ENCODE assay signal across 21 cellular contexts in the genomic region with DNA sequence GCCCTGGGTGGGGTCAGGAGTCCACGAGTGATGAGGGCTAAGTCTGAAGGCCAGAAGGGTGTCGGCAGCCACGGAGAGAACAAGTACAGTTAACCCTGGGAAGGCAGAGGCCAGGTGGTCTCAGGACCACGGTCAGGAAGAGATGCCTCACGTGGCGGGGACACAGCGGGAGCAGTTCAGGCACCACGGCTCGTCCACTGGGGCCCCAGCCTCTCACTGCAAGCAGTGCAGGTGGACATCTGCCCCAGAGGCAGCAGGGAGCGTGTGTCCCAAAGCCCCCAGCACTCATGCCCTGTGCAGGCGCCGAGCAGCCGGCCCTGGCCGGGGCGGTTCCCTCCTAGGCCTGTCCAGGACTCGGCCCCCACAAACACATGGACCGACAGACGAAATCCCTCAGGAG.
"Had no signal": no experiment of that assay in that cellular context is flagged by ENCODE, and none has a peak within 500 bp of the region (broad histone marks: within the 10 kb centered on the region; RNA-seq: fewer than 3 reads in every experiment).

No MANE protein-coding gene starts in this region.

- H3K4me3 Mint-ChIP-seq: activated CD4-positive, alpha-beta T cell treated with anti-CD3 and anti-CD28 coated beads, Interleukin-2, amount 10 ng/mL, durations not matched to agents 24 days and 14 days; activated naive CD4-positive, alpha-beta T cell treated with anti-CD3 and anti-CD28 coated beads, Interleukin-2, amount 50 U/mL, for 24 hours; dendritic cell treated with granulocyte-macrophage colony-stimulating factor and Interleukin-4, amounts not matched to agents 40 ng/mL and 50 ng/mL, for 4 days had no signal

- H3K27ac ChIP-seq: adrenal gland, esophagus muscularis mucosa, gastroesophageal sphincter, stomach had no signal

- H3K36me3 ChIP-seq: adrenal gland had no signal

- ATAC-seq: gastroesophageal sphincter; heart left ventricle; left ventricle myocardium superior; naive thymus-derived CD8-positive, alpha-beta T cell had no signal

- H3K9me3 Mint-ChIP-seq: activated naive CD4-positive, alpha-beta T cell treated with anti-CD3 and anti-CD28 coated beads, Interleukin-2, amount 50 U/mL, for 24 hours; naive thymus-derived CD8-positive, alpha-beta T cell had no signal

- H3K27ac Mint-ChIP-seq: dendritic cell treated with granulocyte-macrophage colony-stimulating factor and Interleukin-4, amounts not matched to agents 40 ng/mL and 50 ng/mL, for 4 days had no signal

- H3K27me3 ChIP-seq: adrenal gland, esophagus muscularis mucosa, gastroesophageal sphincter, heart left ventricle, stomach, upper lobe of left lung had no signal

- H3K9me3 ChIP-seq: adrenal gland, esophagus muscularis mucosa, gastroesophageal sphincter, upper lobe of left lung had no signal

- H3K4me3 ChIP-seq: adrenal gland, esophagus muscularis mucosa, gastroesophageal sphincter, heart left ventricle, stomach, upper lobe of left lung had no signal

- DNase-seq: activated CD4-positive, alpha-beta T cell treated with anti-CD3 and anti-CD28 coated beads, Interleukin-2, amount 10 ng/mL, durations not matched to agents 24 days and 14 days; activated CD4-positive, CD25-positive, alpha-beta regulatory T cell; activated CD8-positive, alpha-beta memory T cell treated with anti-CD3 and anti-CD28 coated beads for 24 hours; adrenal gland; effector CD8-positive, alpha-beta T cell; left ventricle myocardium superior; mesenchymal stem cell; naive thymus-derived CD8-positive, alpha-beta T cell; nucleus accumbens; stimulated activated CD4-positive, alpha-beta T cell treated with anti-CD3 and anti-CD28 coated beads, Interleukin-2, amount 100 ng/mL, for 24 hours; stomach; SW 1271; T1000 had no signal

- FAIRE-seq: bronchial epithelial cell, endothelial cell of umbilical vein had no signal

- H3K27me3 Mint-ChIP-seq: activated CD4-positive, alpha-beta T cell treated with anti-CD3 and anti-CD28 coated beads, Interleukin-2, amount 10 ng/mL, durations not matched to agents 24 days and 14 days; activated naive CD4-positive, alpha-beta T cell treated with anti-CD3 and anti-CD28 coated beads, Interleukin-2, amount 50 U/mL, for 24 hours; dendritic cell treated with granulocyte-macrophage colony-stimulating factor and Interleukin-4, amounts not matched to agents 40 ng/mL and 50 ng/mL, for 4 days; naive thymus-derived CD8-positive, alpha-beta T cell had no signal
